ENCODE assay signal across 1 cellular context in the genomic region with DNA sequence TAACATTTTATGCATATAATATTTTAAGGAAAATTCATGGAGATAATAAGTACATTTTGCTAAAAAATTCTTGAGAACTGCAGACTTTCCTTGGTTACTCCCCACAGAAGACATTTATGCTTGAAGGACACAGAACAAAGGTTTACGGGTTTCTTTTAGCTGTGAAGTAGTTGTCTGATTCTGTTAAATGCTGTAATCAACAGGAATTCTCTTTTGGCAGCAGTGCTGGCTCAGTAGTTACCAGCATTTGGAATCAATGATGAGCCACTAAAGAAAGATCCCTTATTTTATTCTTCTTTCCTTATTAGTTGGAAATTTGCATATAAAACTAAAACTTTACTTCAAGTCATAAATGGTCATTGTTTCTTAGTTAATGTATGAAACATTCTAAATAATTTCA.
TF ChIP-seq lines count a peak whose summit lies in the region.

No MANE protein-coding gene starts in this region.

TF ChIP-seq in A549, 52 proteins besides CTCF, POLR2A, EP300 and RAD21 (continued from another document):
- TF ChIP-seq FOSL2 (IDR thresholded peaks at IDR 0.05) (no peak), FOSL2 (CRISPR knock-in tag; IDR thresholded peaks at IDR 0.05) (no peak), FOSB (CRISPR knock-in tag; IDR thresholded peaks at IDR 0.05) (no peak), CEBPB (IDR thresholded peaks at IDR 0.05) (no peak), ZFP36 (IDR thresholded peaks at IDR 0.05; ENCODE audit: borderline replicate concordance, partially characterized antibody) (no peak), RARB (CRISPR knock-in tag; IDR thresholded peaks at IDR 0.05) (no peak), EHMT2 (IDR thresholded peaks at IDR 0.05; ENCODE audit: low read depth) (no peak)
